Comparison of ENCODE assay signal across 18 cellular contexts in genomic region chr2:113760400-113760799, GRCh38. TPM values are rescaled to one million over a fixed set of nuclear protein-coding genes. Genes with fewer than 3 reads are reported as not detected.
DNase-seq lines count a peak whose midpoint lies in the region; ATAC-seq, FAIRE-seq and TF ChIP-seq lines count a peak whose summit lies in the region.
"Had no signal": no experiment of that assay in that cellular context is flagged by ENCODE, and none has a peak within 500 bp of the region (broad histone marks: within the 10 kb centered on the region; RNA-seq: fewer than 3 reads in every experiment).

No MANE protein-coding gene starts in this region.

- no peak for FAIRE-seq in pancreas (lab: Jason Lieb, UNC)
- FAIRE-seq: bronchial epithelial cell had no signal

- DNase-seq in HFFc6 = peak; percentile 85
- peak; percentile 88 for DNase-seq in choroid plexus epithelial cell (ENCODE audit: low read depth)
- DNase-seq in kidney tubule cell (ENCODE audit: low spot score) = peak; percentile 53
- DNase-seq in pancreas = no peak
- DNase-seq in NOMO-1 treated with dmso at 0.1 percent for 144 hours (lab: John Stamatoyannopoulos, UW; ENCODE audit: unreplicated experiment) = no peak
- DNase-seq in SKM-1 (lab: John Stamatoyannopoulos, UW; ENCODE audit: unreplicated experiment) = no peak
- DNase-seq in activated gamma-delta T cell (lab: John Stamatoyannopoulos, UW) = no peak
- DNase-seq: DMS 273 treated with DMSO at 0.1 percent for 48 hours, kidney glomerular epithelial cell, NCI-H2029 treated with DMSO at 0.1 percent for 48 hours, NCI-H526, retina, T-helper 17 cell, thyroid gland had no signal

- H3K36me3 ChIP-seq in ACC112 (ENCODE audit: insufficient read depth, low read length) = no peaks in the 10 kb centered on the region
- no peaks in the 10 kb centered on the region for H3K36me3 ChIP-seq in pancreas
- H3K36me3 ChIP-seq: thyroid gland had no signal

- peaks cover 10% of the 10 kb centered on the region for H3K79me2 ChIP-seq in ACC112 (ENCODE audit: control insufficient read depth, insufficient read depth, low read length, unreplicated experiment)

- H3K9me3 Mint-ChIP-seq in HFFc6 = peaks cover 5% of the 10 kb centered on the region

- TF ChIP-seq CTCF in HFFc6 (IDR thresholded peaks at IDR 0.05) (no peak), choroid plexus epithelial cell (conservative IDR thresholded peaks at IDR 0.05; ENCODE audit: low read depth, low read length) (no peak), pancreas (IDR thresholded peaks at IDR 0.05) (no peak)

- H2AFZ ChIP-seq in ACC112 (ENCODE audit: low read length, unreplicated experiment) = no peak overlapping the region

- H3K27ac ChIP-seq in ACC112 (ENCODE audit: low read depth, low read length) = 0 out of 2 replicates have a peak overlapping the region, but pooled peaks have one; percentile 7
- no peak overlapping the region for H3K27ac ChIP-seq in pancreas
- H3K27ac ChIP-seq: RWPE1, thyroid gland had no signal

- no peaks in the 10 kb centered on the region for H3K27me3 ChIP-seq in ACC112 (ENCODE audit: insufficient read depth, low read length)
- no peaks in the 10 kb centered on the region for H3K27me3 ChIP-seq in pancreas
- H3K27me3 ChIP-seq: thyroid gland had no signal

- H3K36me3 Mint-ChIP-seq in HFFc6 (ENCODE audit: low read depth) = peaks cover 17% of the 10 kb centered on the region

- H3K4me1 Mint-ChIP-seq in HFFc6 (ENCODE audit: low read depth) = peaks cover 57% of the 10 kb centered on the region

- H3K27ac Mint-ChIP-seq in HFFc6 = peak overlapping the region; percentile 69
- H3K27ac Mint-ChIP-seq: T-helper 17 cell had no signal

- 27 to 41% methylated on average over 1 of the region's 1 CpG for WGBS in pancreas, 2 donors

- no peak for ATAC-seq in pancreas
- ATAC-seq: activated CD4-positive, CD25-positive, alpha-beta regulatory T cell treated with anti-CD3 and anti-CD28 coated beads, Interleukin-2, amount 50 U/mL, for 24 hours; T-helper 17 cell had no signal

- H3K4me3 Mint-ChIP-seq in HFFc6 = peak overlapping the region; percentile 6; the same call in 1 of the 2 replicates
- H3K4me3 Mint-ChIP-seq: T-helper 17 cell had no signal

- H3K9me3 ChIP-seq in pancreas = no peaks in the 10 kb centered on the region
- H3K9me3 ChIP-seq: thyroid gland had no signal

- H3K27me3 Mint-ChIP-seq in HFFc6 (ENCODE audit: insufficient read depth) = no peaks in the 10 kb centered on the region; the same call in 1 of the 2 replicates

- H3K4me1 ChIP-seq in ACC112 (ENCODE audit: control insufficient read depth, insufficient read depth, low read length, unreplicated experiment) (peaks cover 28% of the 10 kb centered on the region), pancreas (peaks cover 0 to 5% (median 0%) of the 10 kb centered on the region in 3 donors)
- H3K4me1 ChIP-seq: thyroid gland had no signal

- no peak overlapping the region for H3K4me3 ChIP-seq in ACC112 (ENCODE audit: low read depth, low read length)
- H3K4me3 ChIP-seq in choroid plexus epithelial cell (ENCODE audit: low read depth, low read length) = no peak overlapping the region
- H3K4me3 ChIP-seq in pancreas = no peak overlapping the region
- H3K4me3 ChIP-seq: thyroid gland had no signal

- intact Hi-C loops in pancreas (cut with DNase I) = loop anchor here in 1 of 3 donors (10.0 kb wide), 1 partner anchor 124 kb away; no protein-coding TSS in a partner anchor

RNA-seq across cellular contexts. Expression of gene SLC35F5, which starts 4.0 kb away (rescaled TPM):
- 100 to 1,000 TPM; 104 to 151 (median 119) TPM for total RNA-seq in HFFc6 (2021; fragmentation: NEBNext Ultra II Directional; extraction: Animal tissue kit (Norgen Biotek cat#: 25700))
- 10 to 100 TPM; 36.6 to 58.6 (median 41.0) TPM for total RNA-seq in pancreas
- 10 to 100 TPM; 12.6 to 17.8 TPM for polyA plus RNA-seq in pancreas

Comparison
In these comparisons a context has a peak if more than half of its experiments do, and no peak if none do; other contexts are left out.
1. DNase-seq: peak in HFFc6 (single experiment), choroid plexus epithelial cell (single experiment) and kidney tubule cell (single experiment); none in pancreas (0 of 6), NOMO-1 treated with dmso at 0.1 percent for 144 hours (single experiment), SKM-1 (single experiment) and activated gamma-delta T cell (single experiment).